In the genomic region with DNA sequence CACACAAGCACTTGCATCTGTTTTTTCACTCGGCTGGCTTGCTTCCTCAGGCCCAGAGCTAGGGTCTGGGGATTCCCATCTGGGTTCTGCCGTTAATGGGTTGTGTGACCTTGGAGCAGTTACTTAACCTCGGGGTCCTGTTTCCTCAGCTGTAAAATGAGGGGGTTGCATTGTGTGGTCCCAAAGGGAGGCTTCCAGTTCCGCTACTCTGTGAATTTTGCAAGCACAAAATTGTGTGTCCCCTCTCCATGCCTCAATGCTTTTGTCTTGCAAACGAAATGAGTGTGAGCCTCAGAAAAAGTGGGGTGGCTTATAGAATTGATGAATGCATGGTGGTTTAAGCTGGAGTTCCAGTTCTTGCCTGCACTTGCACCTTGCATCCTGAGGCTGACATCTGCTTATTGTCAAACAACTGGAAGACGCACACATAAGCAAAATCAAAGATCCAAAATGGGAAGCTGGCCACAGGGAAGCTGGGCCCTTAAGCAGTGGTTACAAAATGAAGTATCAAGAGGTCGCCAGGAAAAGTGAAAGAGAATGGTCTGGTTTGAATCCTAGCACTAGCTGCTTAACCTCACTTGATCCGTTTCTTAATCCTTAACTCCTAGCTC, we compare ENCODE assay signal across 27 cellular contexts.
"Had no signal": no experiment of that assay in that cellular context is flagged by ENCODE, and none has a peak within 500 bp of the region (broad histone marks: within the 10 kb centered on the region; RNA-seq: fewer than 3 reads in every experiment).

No MANE protein-coding gene starts in this region.

- H3K9me3 Mint-ChIP-seq: activated T-cell treated with anti-CD3 and anti-CD28 coated beads, Interleukin-2, amount 50 U/mL, for 24 hours; activated T-helper 1 cell treated with anti-CD3 and anti-CD28 coated beads, Interleukin-12 subunit alpha, Interleukin-12 subunit beta, Interleukin-2, Interleukin-4 antibody, amounts not matched to agents 30 ng/mL and 10 ng/mL and 1 ng/mL, durations not matched to agents 14 hours and 24 hours and 36 hours; brain had no signal

- H3K4me3 Mint-ChIP-seq: activated CD8-positive, alpha-beta T cell treated with anti-CD3 and anti-CD28 coated beads, Interleukin-2, amount 10 ng/mL, durations not matched to agents 7 days and 5 days; activated naive CD8-positive, alpha-beta T cell; activated T-cell treated with anti-CD3 and anti-CD28 coated beads, Interleukin-2, amount 50 U/mL, for 24 hours; activated T-helper 1 cell treated with anti-CD3 and anti-CD28 coated beads, Interleukin-12 subunit alpha, Interleukin-12 subunit beta, Interleukin-2, Interleukin-4 antibody, amounts not matched to agents 30 ng/mL and 10 ng/mL and 1 ng/mL, durations not matched to agents 14 hours and 24 hours and 36 hours; brain; central memory CD8-positive, alpha-beta T cell; T-helper 17 cell; WTC11 had no signal

- H3K36me3 Mint-ChIP-seq: activated naive CD8-positive, alpha-beta T cell; brain; WTC11 had no signal

- H3K9me3 ChIP-seq: Peyer's patch had no signal

- H3K4me1 Mint-ChIP-seq: central memory CD8-positive, alpha-beta T cell; T-helper 17 cell had no signal

- H3K27me3 Mint-ChIP-seq: central memory CD8-positive, alpha-beta T cell had no signal

- H3K4me1 ChIP-seq: Peyer's patch had no signal

- H3K27me3 ChIP-seq: Peyer's patch had no signal

- H3K27ac Mint-ChIP-seq: activated CD8-positive, alpha-beta T cell treated with anti-CD3 and anti-CD28 coated beads, Interleukin-2, amount 10 ng/mL, durations not matched to agents 7 days and 5 days; activated naive CD8-positive, alpha-beta T cell; activated T-cell treated with anti-CD3 and anti-CD28 coated beads, Interleukin-2, amount 50 U/mL, for 24 hours; activated T-helper 1 cell treated with anti-CD3 and anti-CD28 coated beads, Interleukin-12 subunit alpha, Interleukin-12 subunit beta, Interleukin-2, Interleukin-4 antibody, amounts not matched to agents 30 ng/mL and 10 ng/mL and 1 ng/mL, durations not matched to agents 14 hours and 24 hours and 36 hours; brain; T-helper 17 cell; WTC11 had no signal

- DNase-seq: activated CD4-positive, alpha-beta T cell treated with anti-CD3 and anti-CD28 coated beads for 48 hours; activated CD4-positive, alpha-beta T cell treated with anti-CD3 and anti-CD28 coated beads, Interleukin-2, amount 50 U/mL, for 4 hours; activated CD4-positive, CD25-positive, alpha-beta regulatory T cell treated with anti-CD3 and anti-CD28 coated beads, Interleukin-2, amount 50 U/mL, for 72 hours; activated CD8-positive, alpha-beta T cell treated with anti-CD3 and anti-CD28 coated beads, Interleukin-2, amount 10 ng/mL, durations not matched to agents 7 days and 5 days; activated effector memory CD4-positive, alpha-beta T cell treated with Interleukin-2 at 50 U/mL for 16 hours; activated naive CD4-positive, alpha-beta T cell treated with Interleukin-2 at 50 U/mL for 16 hours; activated T-cell treated with anti-CD3 and anti-CD28 coated beads, Interleukin-2, amount 50 U/mL, for 24 hours; amygdala; NCI-H1048; NCI-H146; NCI-H1930; NCI-H2171; NCI-H2227 treated with DMSO at 0.1 percent for 48 hours; NCI-H446 treated with DMSO at 0.1 percent for 48 hours; NCI-H526; NCI-H774; NK-92 treated with Interleukin-12 subunit alpha and Interleukin-12 subunit beta, amount 100 ng/mL, for 24 hours; Peyer's patch; SHP77 treated with DMSO at 0.1 percent for 48 hours; T-helper 17 cell; T-helper 9 cell had no signal

- H3K27ac ChIP-seq: Peyer's patch, RWPE1 had no signal

- ATAC-seq: activated CD8-positive, alpha-beta T cell treated with anti-CD3 and anti-CD28 coated beads, Interleukin-2, amount 10 ng/mL, durations not matched to agents 7 days and 5 days; T-helper 17 cell; WTC11 had no signal

- H3K36me3 ChIP-seq: Peyer's patch had no signal

- H3K4me3 ChIP-seq: Peyer's patch had no signal
